In genomic region chr1:208131631-208132286, GRCh38 we compare ENCODE assay signal across 9 cellular contexts.
DNase-seq lines count a peak whose midpoint lies in the region; ATAC-seq, FAIRE-seq and TF ChIP-seq lines count a peak whose summit lies in the region.
"Had no signal": no experiment of that assay in that cellular context is flagged by ENCODE, and none has a peak within 500 bp of the region (broad histone marks: within the 10 kb centered on the region; RNA-seq: fewer than 3 reads in every experiment).

No MANE protein-coding gene starts in this region.

- H3K36me3 ChIP-seq in pancreas = no peaks in the 10 kb centered on the region
- H3K36me3 ChIP-seq: tibial artery had no signal

- H3K4me1 Mint-ChIP-seq in T-helper 17 cell = peaks cover 6% of the 10 kb centered on the region

- H3K4me3 ChIP-seq in pancreas = no peak overlapping the region
- H3K4me3 ChIP-seq: tibial artery had no signal

- in situ Hi-C loops in G401 (cut with HindIII; ENCODE audit: low sequenced_read_pairs) = no loop called here

- H3K4me1 ChIP-seq in pancreas = peaks cover 0 to 9% (median 0%) of the 10 kb centered on the region in 3 donors

- H3K27me3 Mint-ChIP-seq in T-helper 17 cell = peaks cover 38% of the 10 kb centered on the region

- H3K9me3 ChIP-seq in T-helper 17 cell (ENCODE audit: control insufficient read depth, low read length, poor library complexity, severe bottlenecking) (no peaks in the 10 kb centered on the region), pancreas (no peaks in the 10 kb centered on the region)
- H3K9me3 ChIP-seq: tibial artery had no signal

- TF ChIP-seq CTCF in pancreas (IDR thresholded peaks at IDR 0.05) = no peak

- 43 to 55% methylated on average over 15 of the region's 15 CpGs for WGBS in pancreas, 2 donors

- peak overlapping the region; percentile 57 for H3K4me3 Mint-ChIP-seq in T-helper 17 cell
- H3K4me3 Mint-ChIP-seq: activated T-cell treated with anti-CD3 and anti-CD28 coated beads, Interleukin-2, amount 50 U/mL, for 24 hours had no signal

- DNase-seq in T-helper 17 cell = no peak
- no peak for DNase-seq in pancreas
- no peak for DNase-seq in activated effector memory CD4-positive, alpha-beta T cell treated with Interleukin-2 at 50 U/mL for 16 hours
- DNase-seq in activated CD4-positive, alpha-beta T cell treated with anti-CD3 and anti-CD28 coated beads, Interleukin-2, amount 50 U/mL, for 48 hours = no peak
- DNase-seq in G401 (ENCODE audit: low spot score) = no peak

- peak; percentile 37 for ATAC-seq in GM19438 (IDR thresholded peaks at IDR 0.05; ENCODE audit: low read depth, unreplicated experiment)
- ATAC-seq in HG02840 (IDR thresholded peaks at IDR 0.05; ENCODE audit: low FRiP score, unreplicated experiment) = peak; percentile 15
- peak; percentile 18 for ATAC-seq in T-helper 17 cell
- peak; percentile 17 to 32 (median 24) for ATAC-seq in pancreas

- no peak for FAIRE-seq in pancreas (lab: Jason Lieb, UNC)

- H3K27ac ChIP-seq in pancreas = peak overlapping the region in 1 of 4 donors; percentile 8
- H3K27ac ChIP-seq: tibial artery had no signal

- peaks cover 2% of the 10 kb centered on the region for H3K36me3 Mint-ChIP-seq in T-helper 17 cell (ENCODE audit: low read depth)

- no peak overlapping the region for H3K27ac Mint-ChIP-seq in T-helper 17 cell
- H3K27ac Mint-ChIP-seq: activated T-cell treated with anti-CD3 and anti-CD28 coated beads, Interleukin-2, amount 50 U/mL, for 24 hours had no signal

- H3K27me3 ChIP-seq in pancreas = no peaks in the 10 kb centered on the region
- H3K27me3 ChIP-seq: tibial artery had no signal

- intact Hi-C loops in pancreas (cut with DNase I) = no loop called here
